Comparison of ENCODE assay signal across 8 cellular contexts in genomic region chr16:81808933-81809480, GRCh38. TPM values are rescaled to one million over a fixed set of nuclear protein-coding genes. Genes with fewer than 3 reads are reported as not detected.
DNase-seq lines count a peak whose midpoint lies in the region; ATAC-seq, FAIRE-seq and TF ChIP-seq lines count a peak whose summit lies in the region.

No MANE protein-coding gene starts in this region.

- H3K4me1 ChIP-seq in smooth muscle cell (ENCODE audit: low read depth) (no peaks in the 10 kb centered on the region), esophagus muscularis mucosa (no peaks in the 10 kb centered on the region)

- no peak overlapping the region for H3K27ac ChIP-seq in smooth muscle cell (ENCODE audit: low read depth)
- no peak overlapping the region for H3K27ac ChIP-seq in esophagus muscularis mucosa (replicated peaks in 1 of 4)

- FAIRE-seq in GM12892 (lab: Jason Lieb, UNC), result peak; percentile 98

- H3K4me3 ChIP-seq in smooth muscle cell (no peak overlapping the region), esophagus muscularis mucosa (no peak overlapping the region)

- no peak overlapping the region for H3K4me2 ChIP-seq in smooth muscle cell

- TF ChIP-seq CTCF in smooth muscle cell (IDR thresholded peaks at IDR 0.05; ENCODE audit: borderline replicate concordance, insufficient read depth, poor library complexity, severe bottlenecking) (no peak), esophagus muscularis mucosa (IDR thresholded peaks at IDR 0.05) (no peak)

- no peaks in the 10 kb centered on the region for H3K79me2 ChIP-seq in smooth muscle cell (ENCODE audit: low read depth)

- TF ChIP-seq EP300 in esophagus muscularis mucosa (IDR thresholded peaks at IDR 0.05), result no peak

- H2AFZ ChIP-seq in smooth muscle cell (ENCODE audit: low read depth), result no peak overlapping the region

- peaks cover 0 to 6% of the 10 kb centered on the region in 2 donors for H3K27me3 Mint-ChIP-seq in effector memory CD8-positive, alpha-beta T cell

- no peak overlapping the region for H3K4me3 Mint-ChIP-seq in effector memory CD8-positive, alpha-beta T cell

- H3K9me3 Mint-ChIP-seq in effector memory CD8-positive, alpha-beta T cell, result no peaks in the 10 kb centered on the region

- H3K9me3 ChIP-seq in smooth muscle cell (replicated peaks; ENCODE audit: low read depth), result no peaks in the 10 kb centered on the region
- peaks cover 0 to 10% (median 0%) of the 10 kb centered on the region in 4 donors for H3K9me3 ChIP-seq in esophagus muscularis mucosa

- no peak overlapping the region for H3K9ac ChIP-seq in smooth muscle cell (ENCODE audit: low read depth)

- H3K36me3 Mint-ChIP-seq in effector memory CD8-positive, alpha-beta T cell (ENCODE audit: insufficient read depth), result no peaks in the 10 kb centered on the region

- WGBS in smooth muscle cell (ENCODE audit: low lambda C conversion rate), result 93% methylated on average over 3 of the region's 3 CpGs
- WGBS in esophagus muscularis mucosa, result 89% methylated on average over 3 of the region's 3 CpGs

- TF ChIP-seq POLR2A in GM12892 (IDR thresholded peaks at IDR 0.05; ENCODE audit: low read depth, low read length) (peak; percentile 64), esophagus muscularis mucosa (IDR thresholded peaks at IDR 0.05; ENCODE audit: low read depth) (no peak)

- no peaks in the 10 kb centered on the region for H4K20me1 ChIP-seq in smooth muscle cell (ENCODE audit: low read depth)

- intact Hi-C loops in esophagus muscularis mucosa (cut with DNase I), result no loop called here

- H3K27me3 ChIP-seq in smooth muscle cell (ENCODE audit: low read depth) (peaks cover 6% of the 10 kb centered on the region), esophagus muscularis mucosa (no peaks in the 10 kb centered on the region)

- peak; percentile 71 for ATAC-seq in GM21390 (IDR thresholded peaks at IDR 0.05; ENCODE audit: unreplicated experiment)
- ATAC-seq in HG03460 (IDR thresholded peaks at IDR 0.05; ENCODE audit: unreplicated experiment), result peak; percentile 67
- peak; percentile 86 for ATAC-seq in effector memory CD8-positive, alpha-beta T cell (replicated peaks)

- H3F3A ChIP-seq in smooth muscle cell (ENCODE audit: low read depth), result no peaks in the 10 kb centered on the region

- H3K27ac Mint-ChIP-seq in effector memory CD8-positive, alpha-beta T cell, result peak overlapping the region; percentile 36 to 94

- H3K4me1 Mint-ChIP-seq in effector memory CD8-positive, alpha-beta T cell (ENCODE audit: low read depth in 2 of 2), result peaks cover 29 to 57% of the 10 kb centered on the region in 2 donors

- H3K36me3 ChIP-seq in smooth muscle cell (ENCODE audit: low read depth) (no peaks in the 10 kb centered on the region), esophagus muscularis mucosa (no peaks in the 10 kb centered on the region)

- no peak for DNase-seq in GM12892 (ENCODE audit: insufficient read length)
- peak in 1 of 3 experiments; percentile 34 for DNase-seq in effector memory CD8-positive, alpha-beta T cell
- no peak for DNase-seq in 8988T
- DNase-seq in smooth muscle cell (lab: John Stamatoyannopoulos, UW; ENCODE audit: unreplicated experiment), result no peak
- no peak for DNase-seq in esophagus muscularis mucosa (ENCODE audit: extremely low spot score)
- no peak for DNase-seq in cortex of kidney (lab: John Stamatoyannopoulos, UW)

RNA-seq across cellular contexts. Expression of gene PLCG2, which starts 29.9 kb away (rescaled TPM):
- polyA plus RNA-seq in GM12892 (2012; ENCODE audit: missing spikeins), result 137 TPM
- 0.18 and 1.7 TPM in 2 replicates for total RNA-seq in smooth muscle cell
- polyA plus RNA-seq in smooth muscle cell, result 0.02 TPM in 1 of 2 replicates, not detected in the other
- 10 to 100 TPM in 2 of 4 donors, 1 to 10 TPM in 2; 7.1 to 11.3 (median 9.9) TPM for total RNA-seq in esophagus muscularis mucosa
